In genomic region chr1:107776898-107777663, GRCh38 we compare ENCODE assay signal across 9 cellular contexts.
A peak's percentile ranks its signal among the peaks of the same experiment; 100 is the strongest.
DNase-seq lines count a peak whose midpoint lies in the region; ATAC-seq lines count a peak whose summit lies in the region.
"Had no signal": no experiment of that assay in that cellular context is flagged by ENCODE, and none has a peak within 500 bp of the region (broad histone marks: within the 10 kb centered on the region; RNA-seq: fewer than 3 reads in every experiment).

No MANE protein-coding gene starts in this region.

- no peaks in the 10 kb centered on the region for H3K27me3 Mint-ChIP-seq in stimulated activated memory B cell treated with anti-CD40 and anti-IgM and Interleukin-4, amounts not matched to agents 10 μg/mL and 1 μg/mL and 100 μg/mL, for 72 hours
- H3K27me3 Mint-ChIP-seq in activated T-helper 1 cell treated with anti-CD3 and anti-CD28 coated beads, Interleukin-12 subunit alpha, Interleukin-12 subunit beta, Interleukin-2, Interleukin-4 antibody, amounts not matched to agents 30 ng/mL and 10 ng/mL and 1 ng/mL, durations not matched to agents 14 hours and 24 hours and 36 hours (ENCODE audit: insufficient read depth): no peaks in the 10 kb centered on the region
- H3K27me3 Mint-ChIP-seq: activated naive CD8-positive, alpha-beta T cell had no signal

- peak overlapping the region; percentile 60 for H3K4me3 Mint-ChIP-seq in stimulated activated memory B cell treated with anti-CD40 and anti-IgM and Interleukin-4, amounts not matched to agents 10 μg/mL and 1 μg/mL and 100 μg/mL, for 72 hours
- no peak overlapping the region for H3K4me3 Mint-ChIP-seq in activated T-helper 1 cell treated with anti-CD3 and anti-CD28 coated beads, Interleukin-12 subunit alpha, Interleukin-12 subunit beta, Interleukin-2, Interleukin-4 antibody, amounts not matched to agents 30 ng/mL and 10 ng/mL and 1 ng/mL, durations not matched to agents 14 hours and 24 hours and 36 hours
- H3K4me3 Mint-ChIP-seq: activated naive CD8-positive, alpha-beta T cell had no signal

- intact Hi-C loops in activated T-helper 1 cell treated with anti-CD3 and anti-CD28 coated beads, Interleukin-12 subunit alpha, Interleukin-12 subunit beta, Interleukin-2, Interleukin-4 antibody, amounts not matched to agents 30 ng/mL and 10 ng/mL and 1 ng/mL, durations not matched to agents 14 hours and 24 hours and 36 hours (cut with micrococcal nuclease): no loop called here

- H2AFZ ChIP-seq in Karpas-422 (ENCODE audit: low read length): no peak overlapping the region

- H3K4me1 ChIP-seq in Karpas-422 (ENCODE audit: low read length): peaks cover 6% of the 10 kb centered on the region

- no peaks in the 10 kb centered on the region for H3K79me2 ChIP-seq in Karpas-422 (ENCODE audit: low read length)

- no peaks in the 10 kb centered on the region for H4K20me1 ChIP-seq in Karpas-422 (ENCODE audit: insufficient read depth, low read depth, low read length)

- H3K9me2 ChIP-seq in Karpas-422 (replicated peaks; ENCODE audit: insufficient read depth, low read length): no peaks in the 10 kb centered on the region

- DNase-seq in activated CD4-positive, CD25-positive, alpha-beta regulatory T cell treated with anti-CD3 and anti-CD28 coated beads, Interleukin-2, amount 50 U/mL, for 72 hours: no peak
- DNase-seq in NCI-H1105 treated with DMSO at 0.1 percent for 48 hours (lab: John Stamatoyannopoulos, UW) (peak; percentile 55), Karpas-422 (no peak)
- no peak for DNase-seq in stimulated activated CD4-positive, alpha-beta T cell treated with anti-CD3 and anti-CD28 coated beads, Interleukin-4, amount 100 ng/mL, for 24 hours
- no peak for DNase-seq in activated T-helper 1 cell treated with anti-CD3 and anti-CD28 coated beads, Interleukin-12 subunit alpha, Interleukin-12 subunit beta, Interleukin-2, Interleukin-4 antibody, amounts not matched to agents 30 ng/mL and 10 ng/mL and 1 ng/mL, durations not matched to agents 14 hours and 24 hours and 36 hours (ENCODE audit: low spot score)

- H3K36me3 Mint-ChIP-seq in stimulated activated memory B cell treated with anti-CD40 and anti-IgM and Interleukin-4, amounts not matched to agents 10 μg/mL and 1 μg/mL and 100 μg/mL, for 72 hours: peaks cover 6% of the 10 kb centered on the region
- no peaks in the 10 kb centered on the region for H3K36me3 Mint-ChIP-seq in activated T-helper 1 cell treated with anti-CD3 and anti-CD28 coated beads, Interleukin-12 subunit alpha, Interleukin-12 subunit beta, Interleukin-2, Interleukin-4 antibody, amounts not matched to agents 30 ng/mL and 10 ng/mL and 1 ng/mL, durations not matched to agents 14 hours and 24 hours and 36 hours (ENCODE audit: low read depth)

- H3K9me3 ChIP-seq in Karpas-422 (ENCODE audit: low read length): no peaks in the 10 kb centered on the region

- no peak overlapping the region for H3K4me3 ChIP-seq in Karpas-422 (ENCODE audit: low read length)

- H3K9ac ChIP-seq in Karpas-422 (ENCODE audit: low read length): no peak overlapping the region

- H3K9me3 Mint-ChIP-seq in stimulated activated memory B cell treated with anti-CD40 and anti-IgM and Interleukin-4, amounts not matched to agents 10 μg/mL and 1 μg/mL and 100 μg/mL, for 72 hours: no peaks in the 10 kb centered on the region
- no peaks in the 10 kb centered on the region for H3K9me3 Mint-ChIP-seq in activated T-helper 1 cell treated with anti-CD3 and anti-CD28 coated beads, Interleukin-12 subunit alpha, Interleukin-12 subunit beta, Interleukin-2, Interleukin-4 antibody, amounts not matched to agents 30 ng/mL and 10 ng/mL and 1 ng/mL, durations not matched to agents 14 hours and 24 hours and 36 hours

- H3K4me2 ChIP-seq in Karpas-422 (ENCODE audit: low read depth, low read length, poor library complexity, severe bottlenecking): no peak overlapping the region

- no peaks in the 10 kb centered on the region for H3K36me3 ChIP-seq in Karpas-422 (ENCODE audit: insufficient read depth, low read length)

- no peak overlapping the region for H3K27ac ChIP-seq in Karpas-422 (ENCODE audit: low read length)

- H3K4me1 Mint-ChIP-seq in stimulated activated memory B cell treated with anti-CD40 and anti-IgM and Interleukin-4, amounts not matched to agents 10 μg/mL and 1 μg/mL and 100 μg/mL, for 72 hours: peaks cover 20% of the 10 kb centered on the region
- H3K4me1 Mint-ChIP-seq in activated T-helper 1 cell treated with anti-CD3 and anti-CD28 coated beads, Interleukin-12 subunit alpha, Interleukin-12 subunit beta, Interleukin-2, Interleukin-4 antibody, amounts not matched to agents 30 ng/mL and 10 ng/mL and 1 ng/mL, durations not matched to agents 14 hours and 24 hours and 36 hours (ENCODE audit: low read depth): no peaks in the 10 kb centered on the region

- H3K27me3 ChIP-seq in Karpas-422 (ENCODE audit: low read length): no peaks in the 10 kb centered on the region

- ATAC-seq in activated CD4-positive, CD25-positive, alpha-beta regulatory T cell treated with anti-CD3 and anti-CD28 coated beads, Interleukin-2, amount 50 U/mL, for 24 hours: peak; percentile 53 to 55
- ATAC-seq in HG02840 (IDR thresholded peaks at IDR 0.05; ENCODE audit: low FRiP score, unreplicated experiment): peak; percentile 92
- peak; percentile 95 for ATAC-seq in stimulated activated memory B cell treated with anti-CD40 and anti-IgM and Interleukin-4, amounts not matched to agents 10 μg/mL and 1 μg/mL and 100 μg/mL, for 72 hours

- H3K27ac Mint-ChIP-seq in stimulated activated memory B cell treated with anti-CD40 and anti-IgM and Interleukin-4, amounts not matched to agents 10 μg/mL and 1 μg/mL and 100 μg/mL, for 72 hours: peak overlapping the region; percentile 95
- H3K27ac Mint-ChIP-seq in activated T-helper 1 cell treated with anti-CD3 and anti-CD28 coated beads, Interleukin-12 subunit alpha, Interleukin-12 subunit beta, Interleukin-2, Interleukin-4 antibody, amounts not matched to agents 30 ng/mL and 10 ng/mL and 1 ng/mL, durations not matched to agents 14 hours and 24 hours and 36 hours: no peak overlapping the region
- H3K27ac Mint-ChIP-seq: activated naive CD8-positive, alpha-beta T cell had no signal
